Comparison of ENCODE assay signal across 16 cellular contexts in genomic region chr20:50799890-50800550, GRCh38. TPM values are rescaled to one million over a fixed set of nuclear protein-coding genes. Genes with fewer than 3 reads are reported as not detected.
DNase-seq lines count a peak whose midpoint lies in the region; ATAC-seq lines count a peak whose summit lies in the region.
"Had no signal": no experiment of that assay in that cellular context is flagged by ENCODE, and none has a peak within 500 bp of the region (broad histone marks: within the 10 kb centered on the region; RNA-seq: fewer than 3 reads in every experiment).

No MANE protein-coding gene starts in this region.

- H3K27ac Mint-ChIP-seq in activated CD8-positive, alpha-beta memory T cell treated with anti-CD3 and anti-CD28 coated beads, Interleukin-2, amount 10 ng/mL, durations not matched to agents 7 days and 5 days = peak overlapping the region; percentile 30
- no peak overlapping the region for H3K27ac Mint-ChIP-seq in CD4-positive, alpha-beta memory T cell

- H3K4me1 ChIP-seq in CD4-positive, alpha-beta memory T cell (ENCODE audit: insufficient read depth, low read length) = peaks cover 14% of the 10 kb centered on the region
- H3K4me1 ChIP-seq: HAP-1 had no signal

- H3K36me3 Mint-ChIP-seq in activated CD8-positive, alpha-beta memory T cell treated with anti-CD3 and anti-CD28 coated beads, Interleukin-2, amount 10 ng/mL, durations not matched to agents 7 days and 5 days = peaks cover 8% of the 10 kb centered on the region
- H3K36me3 Mint-ChIP-seq in CD4-positive, alpha-beta memory T cell = no peaks in the 10 kb centered on the region

- no peak for DNase-seq in activated CD8-positive, alpha-beta memory T cell treated with anti-CD3 and anti-CD28 coated beads, Interleukin-2, amount 10 ng/mL, durations not matched to agents 7 days and 5 days
- no peak for DNase-seq in activated CD8-positive, alpha-beta memory T cell treated with anti-CD3 and anti-CD28 coated beads for 24 hours
- DNase-seq in posterior vena cava (ENCODE audit: low spot score) = peak; percentile 26
- DNase-seq in ecto neural progenitor cell (ENCODE audit: low spot score) = no peak
- no peak for DNase-seq in CD4-positive, alpha-beta memory T cell
- no peak for DNase-seq in NCI-H1048 (lab: John Stamatoyannopoulos, UW)
- DNase-seq: brain microvascular endothelial cell, EL, NCI-H510A, trophoblast cell had no signal

- no peaks in the 10 kb centered on the region for H3K9me3 ChIP-seq in CD4-positive, alpha-beta memory T cell (ENCODE audit: control insufficient read depth in 1 of 2, low read length in 2 of 2)
- H3K9me3 ChIP-seq: HAP-1 had no signal

- H3K27me3 ChIP-seq in CD4-positive, alpha-beta memory T cell (ENCODE audit: insufficient read depth, low read length) = no peaks in the 10 kb centered on the region
- H3K27me3 ChIP-seq: brain microvascular endothelial cell had no signal

- CTCF ChIA-PET in activated CD8-positive, alpha-beta memory T cell treated with anti-CD3 and anti-CD28 coated beads, Interleukin-2, amount 10 ng/mL, durations not matched to agents 7 days and 5 days (lab: Charles Lee) = interaction anchor here (1.0 to 1.4 kb wide), 3 partner anchors 9 to 129 kb away, joined by 3 to 4 read pairs (median 3); no protein-coding TSS in a partner anchor
- CTCF ChIA-PET in CD4-positive, alpha-beta memory T cell (lab: Charles Lee; ENCODE audit: partially characterized antibody) = interaction anchor here (1.2 to 1.4 kb wide), 2 partner anchors 129 to 507 kb away, joined by 3 to 4 read pairs; no protein-coding TSS in a partner anchor

- POLR2A ChIA-PET in CD4-positive, alpha-beta memory T cell (lab: Charles Lee; ENCODE audit: partially characterized antibody) = no interaction called here

- no peak overlapping the region for H3K27ac ChIP-seq in CD4-positive, alpha-beta memory T cell (ENCODE audit: low read depth, low read length)
- H3K27ac ChIP-seq: brain microvascular endothelial cell, KMS-11 had no signal

- H3K27me3 Mint-ChIP-seq in activated CD8-positive, alpha-beta memory T cell treated with anti-CD3 and anti-CD28 coated beads, Interleukin-2, amount 10 ng/mL, durations not matched to agents 7 days and 5 days = no peaks in the 10 kb centered on the region
- no peaks in the 10 kb centered on the region for H3K27me3 Mint-ChIP-seq in CD4-positive, alpha-beta memory T cell

- H3K4me3 ChIP-seq in CD4-positive, alpha-beta memory T cell (ENCODE audit: low read length in 2 of 2) = no peak overlapping the region
- H3K4me3 ChIP-seq: HAP-1 had no signal

- intact Hi-C loops in posterior vena cava (cut with DNase I) = no loop called here
- intact Hi-C loops in CD4-positive, alpha-beta memory T cell (cut with micrococcal nuclease) = no loop called here

- peaks cover 45% of the 10 kb centered on the region for H3K4me1 Mint-ChIP-seq in activated CD8-positive, alpha-beta memory T cell treated with anti-CD3 and anti-CD28 coated beads, Interleukin-2, amount 10 ng/mL, durations not matched to agents 7 days and 5 days
- peaks cover 13 to 16% (median 16%) of the 10 kb centered on the region in 4 donors for H3K4me1 Mint-ChIP-seq in CD4-positive, alpha-beta memory T cell

- no peaks in the 10 kb centered on the region for H3K36me3 ChIP-seq in CD4-positive, alpha-beta memory T cell (ENCODE audit: insufficient read depth, low read length)
- H3K36me3 ChIP-seq: brain microvascular endothelial cell had no signal

- no peak for ATAC-seq in activated CD8-positive, alpha-beta memory T cell treated with anti-CD3 and anti-CD28 coated beads, Interleukin-2, amount 10 ng/mL, durations not matched to agents 7 days and 5 days
- peak; percentile 47 for ATAC-seq in GM21529 (IDR thresholded peaks at IDR 0.05; ENCODE audit: unreplicated experiment)
- peak; percentile 25 for ATAC-seq in HG03469 (IDR thresholded peaks at IDR 0.05; ENCODE audit: unreplicated experiment)
- ATAC-seq: esophagus mucosa had no signal

- H3K4me3 Mint-ChIP-seq in activated CD8-positive, alpha-beta memory T cell treated with anti-CD3 and anti-CD28 coated beads, Interleukin-2, amount 10 ng/mL, durations not matched to agents 7 days and 5 days = no peak overlapping the region
- H3K4me3 Mint-ChIP-seq in CD4-positive, alpha-beta memory T cell = no peak overlapping the region
- H3K4me3 Mint-ChIP-seq: neural crest cell had no signal

- H3K9me3 Mint-ChIP-seq in activated CD8-positive, alpha-beta memory T cell treated with anti-CD3 and anti-CD28 coated beads, Interleukin-2, amount 10 ng/mL, durations not matched to agents 7 days and 5 days (ENCODE audit: low read depth) = no peaks in the 10 kb centered on the region
- H3K9me3 Mint-ChIP-seq in CD4-positive, alpha-beta memory T cell = no peaks in the 10 kb centered on the region
- H3K9me3 Mint-ChIP-seq: neural crest cell had no signal

RNA-seq across cellular contexts. Expression of gene BCAS4, which starts 5.2 kb away (rescaled TPM):
- 10 to 100 TPM; 37.6 to 44.8 TPM for total RNA-seq in activated CD8-positive, alpha-beta memory T cell treated with anti-CD3 and anti-CD28 coated beads, Interleukin-2, amount 10 ng/mL, durations not matched to agents 7 days and 5 days
- total RNA-seq in posterior vena cava = 1 to 10 TPM; 2.1 to 2.7 TPM
- total RNA-seq in CD4-positive, alpha-beta memory T cell = 10 to 100 TPM; 17.6 to 17.8 TPM
- 10 to 100 TPM; 10.8 to 14.6 TPM for polyA plus RNA-seq in CD4-positive, alpha-beta memory T cell

Comparison
In these comparisons a context has a peak if more than half of its experiments do, and no peak if none do; other contexts are left out.
1. RNA of gene BCAS4, which starts 5.2 kb away (total RNA-seq): 37.6 to 44.8 TPM in activated CD8-positive, alpha-beta memory T cell treated with anti-CD3 and anti-CD28 coated beads, Interleukin-2, amount 10 ng/mL, durations not matched to agents 7 days and 5 days and 17.6 to 17.8 TPM in CD4-positive, alpha-beta memory T cell; 2.1 to 2.7 TPM in posterior vena cava; every median in the first group is over 4 times any median in the second.